15 cellular contexts compared by ENCODE assay signal in genomic region chr17:78318407-78318806, GRCh38.
"Had no signal": no experiment of that assay in that cellular context is flagged by ENCODE, and none has a peak within 500 bp of the region (broad histone marks: within the 10 kb centered on the region; RNA-seq: fewer than 3 reads in every experiment).

No MANE protein-coding gene starts in this region.

- H3K27me3 ChIP-seq: cardiac muscle cell, ovary had no signal

- H3K9me3 ChIP-seq: ovary, psoas muscle had no signal

- H3K27ac ChIP-seq: cardiac muscle cell, neural progenitor cell, psoas muscle had no signal

- H3K4me3 ChIP-seq: cardiac muscle cell, neural progenitor cell, ovary, psoas muscle had no signal

- H3K36me3 ChIP-seq: cardiac muscle cell, neural progenitor cell, ovary had no signal

- DNase-seq: activated CD4-positive, alpha-beta memory T cell treated with anti-CD3 and anti-CD28 coated beads, Interleukin-2, amount 10 ng/mL, durations not matched to agents 7 days and 5 days; activated CD4-positive, alpha-beta T cell treated with anti-CD3 and anti-CD28 coated beads for 36 hours; activated CD8-positive, alpha-beta memory T cell treated with anti-CD3 and anti-CD28 coated beads, Interleukin-2, amount 10 ng/mL, durations not matched to agents 7 days and 5 days; amniotic stem cell; dermis blood vessel endothelial cell; effector memory CD8-positive, alpha-beta T cell; mammary epithelial cell; naive thymus-derived CD4-positive, alpha-beta T cell; psoas muscle; stimulated activated CD4-positive, alpha-beta T cell treated with anti-CD3 and anti-CD28 coated beads, Interleukin-4, amount 100 ng/mL, for 1 hour; stimulated activated naive CD8-positive, alpha-beta T cell treated with anti-CD3 and anti-CD28 coated beads, Interleukin-15, amount 100 ng/mL, for 72 hours had no signal

- ATAC-seq: activated CD4-positive, alpha-beta T cell treated with anti-CD3 and anti-CD28 coated beads for 36 hours; activated CD8-positive, alpha-beta memory T cell treated with anti-CD3 and anti-CD28 coated beads, Interleukin-2, amount 10 ng/mL, durations not matched to agents 7 days and 5 days; effector memory CD8-positive, alpha-beta T cell; left lobe of liver; naive thymus-derived CD4-positive, alpha-beta T cell; psoas muscle; stimulated activated naive CD8-positive, alpha-beta T cell treated with anti-CD3 and anti-CD28 coated beads, Interleukin-15, amount 100 ng/mL, for 72 hours had no signal
